ENCODE assay signal across 26 cellular contexts in the genomic region with DNA sequence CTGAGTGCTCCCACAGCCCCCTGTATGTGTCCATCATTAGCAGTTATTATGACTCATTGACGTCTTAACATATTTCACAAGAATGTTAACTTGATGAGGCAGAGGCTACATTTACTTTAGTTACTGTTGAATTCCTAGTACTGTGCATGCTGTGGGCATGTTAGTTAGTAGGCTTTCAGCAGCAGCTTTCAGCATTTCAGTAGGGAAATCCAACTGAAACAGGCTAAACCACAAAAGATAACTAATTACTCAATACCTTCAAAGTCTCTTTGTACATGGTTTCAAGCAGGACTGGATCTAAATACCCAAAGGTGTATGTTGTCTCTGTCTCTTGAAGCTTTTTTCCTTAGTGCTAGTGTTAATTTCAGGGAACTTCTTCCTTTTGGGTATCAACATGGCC.
"Had no signal": no experiment of that assay in that cellular context is flagged by ENCODE, and none has a peak within 500 bp of the region (broad histone marks: within the 10 kb centered on the region; RNA-seq: fewer than 3 reads in every experiment).

No MANE protein-coding gene starts in this region.

- ATAC-seq: activated CD4-positive, CD25-positive, alpha-beta regulatory T cell treated with anti-CD3 and anti-CD28 coated beads, Interleukin-2, amount 50 U/mL, for 24 hours; activated CD8-positive, alpha-beta T cell treated with anti-CD3 and anti-CD28 coated beads for 36 hours; activated T-cell treated with anti-CD3 and anti-CD28 coated beads, Interleukin-2, amount 50 U/mL, for 4 hours; activated T-helper 17 cell treated with anti-CD3 and anti-CD28 coated beads, Interleukin-2, amount 50 U/mL, for 72 hours; esophagus mucosa; foreskin keratinocyte; gastrocnemius medialis; heart left ventricle; T-helper 17 cell had no signal

- DNase-seq: activated B cell treated with CpG ODN at 0.5 μM for 24 hours; activated CD4-positive, alpha-beta T cell treated with anti-CD3 and anti-CD28 coated beads for 48 hours; activated CD4-positive, alpha-beta T cell treated with anti-CD3 and anti-CD28 coated beads, Interleukin-2, amount 50 U/mL, for 1 hour; activated CD4-positive, alpha-beta T cell treated with anti-CD3 and anti-CD28 coated beads, Interleukin-2, amount 50 U/mL, for 48 hours; activated CD8-positive, alpha-beta memory T cell treated with anti-CD3 and anti-CD28 coated beads for 24 hours; activated CD8-positive, alpha-beta T cell treated with anti-CD3 and anti-CD28 coated beads for 36 hours; activated effector memory CD4-positive, alpha-beta T cell treated with Interleukin-2 at 50 U/mL for 16 hours; activated gamma-delta T cell treated with Interleukin-2 at 50 U/mL for 16 hours; activated naive CD4-positive, alpha-beta T cell treated with anti-CD3 and anti-CD28 coated beads, Interleukin-2, amount 50 U/mL, for 16 hours; activated naive CD4-positive, alpha-beta T cell treated with Interleukin-2 at 50 U/mL for 16 hours; activated T-cell treated with anti-CD3 and anti-CD28 coated beads, Interleukin-2, amount 50 U/mL, for 4 hours; aorta; effector memory CD4-positive, alpha-beta T cell; endodermal cell; gastrocnemius medialis; glutamatergic neuron; heart left ventricle; T-helper 17 cell; T1000; WERI-Rb-1 had no signal

- H3K4me3 ChIP-seq: coronary artery, dorsolateral prefrontal cortex, gastrocnemius medialis, heart left ventricle had no signal
